In the genomic region with DNA sequence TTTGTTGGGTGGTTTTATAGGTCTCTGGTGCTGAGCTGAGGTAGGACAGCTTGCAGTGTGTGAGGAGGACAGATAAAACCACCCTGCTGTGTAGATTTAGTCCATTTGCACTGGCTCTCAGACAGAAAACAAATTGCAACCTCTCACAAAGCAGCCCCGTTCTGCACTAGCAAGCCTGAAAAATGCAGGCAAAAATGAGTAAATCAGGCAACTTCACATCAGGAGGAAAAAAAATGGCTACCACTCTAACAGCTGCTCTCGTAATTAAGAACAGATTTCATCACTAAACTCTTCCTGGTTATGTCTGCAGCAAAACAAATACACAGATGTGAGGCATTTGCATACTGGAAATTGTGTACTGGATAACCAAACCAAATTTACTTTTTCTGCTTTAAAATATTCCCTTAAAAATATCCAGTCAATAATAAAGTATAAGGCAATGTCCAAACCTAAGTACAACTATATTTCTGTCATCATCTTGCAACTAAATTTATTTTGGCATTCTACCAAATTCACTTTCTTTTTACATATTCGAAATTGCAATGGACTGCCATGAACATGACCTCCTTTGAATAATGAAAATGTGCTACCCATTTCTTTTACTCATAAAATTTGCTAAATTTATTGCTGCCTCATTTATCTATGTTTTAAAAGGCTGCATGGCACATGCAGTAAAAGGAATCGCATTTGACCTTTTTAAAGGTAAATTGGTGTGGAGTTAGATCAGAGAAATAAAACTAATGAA, we compare ENCODE assay signal across 13 cellular contexts.
DNase-seq lines count a peak whose midpoint lies in the region; ATAC-seq, FAIRE-seq and TF ChIP-seq lines count a peak whose summit lies in the region.
"Had no signal": no experiment of that assay in that cellular context is flagged by ENCODE, and none has a peak within 500 bp of the region (broad histone marks: within the 10 kb centered on the region; RNA-seq: fewer than 3 reads in every experiment).

No MANE protein-coding gene starts in this region.

- intact Hi-C loops in IMR-90 (cut with micrococcal nuclease) = no loop called here
- intact Hi-C loops in HepG2 (cut with micrococcal nuclease; ENCODE audit: unreplicated experiment) = no loop called here

- no peak overlapping the region for H3K23ac ChIP-seq in IMR-90 (ENCODE audit: low read depth, low read length)

- H3K18ac ChIP-seq in IMR-90 (ENCODE audit: low read depth, low read length) = peak overlapping the region; percentile 55

- H4K91ac ChIP-seq in IMR-90 (ENCODE audit: insufficient read depth, low read depth, low read length) = peak overlapping the region; percentile 30; the same call in 1 of the 2 replicates

- BruUV-seq in IMR-90 (replicated peaks; lab: Mats Ljungman, UMichigan) (no TSS peak), HepG2 (replicated peaks; lab: Mats Ljungman, UMichigan) (no TSS peak)

- peak overlapping the region; percentile 3; the same call in 1 of the 2 replicates for H2BK20ac ChIP-seq in IMR-90 (ENCODE audit: low read depth, low read length)

- H2BK5ac ChIP-seq in IMR-90 (ENCODE audit: low read depth, low read length, poor library complexity, severe bottlenecking) = peak overlapping the region; percentile 40

- no peaks in the 10 kb centered on the region for H3K9me1 ChIP-seq in IMR-90 (ENCODE audit: insufficient read depth, low read length)

- FAIRE-seq in HepG2 (lab: Jason Lieb, UNC) = no peak

- H3K9ac ChIP-seq in IMR-90 (ENCODE audit: low read depth, low read length) = peak overlapping the region; percentile 57; the same call in 1 of the 2 replicates
- H3K9ac ChIP-seq in HepG2 (ENCODE audit: insufficient read depth, low read depth, low read length) = no peak overlapping the region

- no peak for TF ChIP-seq EP300 in HepG2 (IDR thresholded peaks at IDR 0.05; ENCODE audit: low read depth in 2 of 2, low read length in 2 of 2)
- no peak for TF ChIP-seq EP300 in HepG2 (CRISPR knock-in tag; IDR thresholded peaks at IDR 0.05; ENCODE audit: borderline replicate concordance)

- CTCF ChIA-PET in IMR-90 (lab: Yijun Ruan, JAX) = interaction anchor here (0.8 to 1.0 kb wide), 3 partner anchors 10 to 34 kb away, joined by 3 read pairs; no protein-coding TSS in a partner anchor
- CTCF ChIA-PET in HepG2 (lab: Yijun Ruan, JAX; ENCODE audit: low intra/inter-chr PET ratio, low total read pairs) = no interaction called here

- peaks cover 11% of the 10 kb centered on the region; the same call in 1 of the 2 replicates for H3K36me3 ChIP-seq in IMR-90 (ENCODE audit: control insufficient read depth, insufficient read depth, low read length)
- H3K36me3 ChIP-seq in kidney epithelial cell (ENCODE audit: control insufficient read depth, insufficient read depth, low read length) = no peaks in the 10 kb centered on the region
- no peaks in the 10 kb centered on the region for H3K36me3 ChIP-seq in HepG2 (replicated peaks in 1 of 2; ENCODE audit: control insufficient read depth in 1 of 2, insufficient read depth in 2 of 2, low read length in 2 of 2)
- H3K36me3 ChIP-seq: SJSA1 had no signal

- no peak overlapping the region for H2AFZ ChIP-seq in IMR-90 (replicated peaks; ENCODE audit: low read length, poor library complexity)
- no peak overlapping the region for H2AFZ ChIP-seq in HepG2 (ENCODE audit: low read length)

- peak overlapping the region; percentile 69; the same call in 1 of the 3 replicates for H2BK15ac ChIP-seq in IMR-90 (ENCODE audit: low read depth, low read length)

- dilution Hi-C loops in IMR-90 (cut with HindIII; ENCODE audit: low sequenced_read_pairs, unreplicated experiment) = no loop called here

- POLR2A ChIA-PET in IMR-90 (lab: Charles Lee; ENCODE audit: unreplicated experiment) (interaction anchor here (0.6 kb wide), 1 partner anchor 94 kb away, joined by 3 read pairs; no protein-coding TSS in a partner anchor), HepG2 (lab: Yijun Ruan, JAX) (no interaction called here)

- H4K5ac ChIP-seq in IMR-90 (ENCODE audit: low read depth, low read length) = peak overlapping the region; percentile 77

- H2AK5ac ChIP-seq in IMR-90 (ENCODE audit: low read depth, low read length) = no peak overlapping the region

- peak overlapping the region; percentile 42 for H3K14ac ChIP-seq in IMR-90 (replicated peaks; ENCODE audit: low read depth, low read length)

- H3K4me1 ChIP-seq in IMR-90 (ENCODE audit: control insufficient read depth, insufficient read depth, low read length) (peaks cover 7% of the 10 kb centered on the region), HepG2 (ENCODE audit: insufficient read depth, low read length) (no peaks in the 10 kb centered on the region)
- H3K4me1 ChIP-seq: SJSA1 had no signal

- H3K4me2 ChIP-seq in IMR-90 (ENCODE audit: low read depth, low read length) (peak overlapping the region; percentile 68; the same call in 1 of the 2 replicates), HepG2 (ENCODE audit: low read depth, low read length) (no peak overlapping the region)

- no peaks in the 10 kb centered on the region for H4K20me1 ChIP-seq in IMR-90 (ENCODE audit: insufficient read depth, low read length)
- no peaks in the 10 kb centered on the region for H4K20me1 ChIP-seq in HepG2 (ENCODE audit: insufficient read depth, low read length)

- H3K56ac ChIP-seq in IMR-90 (ENCODE audit: extremely low read depth, insufficient read depth, low read length) = no peak overlapping the region

- TF ChIP-seq RAD21 in IMR-90 (IDR thresholded peaks at IDR 0.05; ENCODE audit: low read length) (no peak), HepG2 (CRISPR knock-in tag; IDR thresholded peaks at IDR 0.05) (no peak)

- H3K79me1 ChIP-seq in IMR-90 (ENCODE audit: low read depth in 1 of 2, low read length in 2 of 2) = 0 out of 4 replicates have a peak, but pooled peaks cover 0 to 2% of the 10 kb centered on the region in 2 experiments

- DNase-seq in AG08396 (ENCODE audit: low spot score) (peak; percentile 20), IMR-90 (peak; percentile 73), cardiac fibroblast (ENCODE audit: low read depth in 2 of 2) (peak; percentile 5 to 41), kidney epithelial cell (ENCODE audit: low read depth) (peak; percentile 47), HepG2 (ENCODE audit: low spot score) (no peak)
- no peak for DNase-seq in stimulated activated naive CD4-positive, alpha-beta T cell treated with Interleukin-2 at 50 U/mL for 16 hours (lab: John Stamatoyannopoulos, UW)
- no peak for DNase-seq in activated CD8-positive, alpha-beta memory T cell treated with anti-CD3 and anti-CD28 coated beads for 24 hours
- DNase-seq: activated CD4-positive, CD25-positive, alpha-beta regulatory T cell; activated T-cell treated with anti-CD3 and anti-CD28 coated beads, Interleukin-2, amount 50 U/mL, for 72 hours; NCI-H524 treated with DMSO at 0.1 percent for 48 hours had no signal

- H3K4me3 ChIP-seq in IMR-90 (ENCODE audit: insufficient read depth, low read depth, low read length) (no peak overlapping the region), cardiac fibroblast (replicated peaks in 1 of 2; ENCODE audit: low read depth in 2 of 2, low read length in 2 of 2) (no peak overlapping the region), kidney epithelial cell (ENCODE audit: low read depth, low read length) (no peak overlapping the region), HepG2 (replicated peaks in 1 of 3; ENCODE audit: insufficient read depth in 1 of 3, low read depth in 2 of 3, low read length in 3 of 3) (no peak overlapping the region)
- H3K4me3 ChIP-seq: SJSA1 had no signal

- in situ Hi-C loops in IMR-90 (cut with MboI; ENCODE audit: low sequenced_read_pairs) (no loop called here), HepG2 (cut with HindIII; ENCODE audit: extremely low pct_ligation_motif_present, low pct_unique_long_range_greater_than_20kb) (no loop called here)

- H2AK9ac ChIP-seq in IMR-90 (replicated peaks; ENCODE audit: low read depth, low read length, poor library complexity) = no peak overlapping the region

- H3K27me3 ChIP-seq in IMR-90 (ENCODE audit: control insufficient read depth, insufficient read depth, low read length) = no peaks in the 10 kb centered on the region
- no peaks in the 10 kb centered on the region for H3K27me3 ChIP-seq in kidney epithelial cell (ENCODE audit: control insufficient read depth, insufficient read depth, low read length)
- H3K27me3 ChIP-seq in HepG2 (ENCODE audit: control insufficient read depth in 1 of 2, insufficient read depth in 2 of 2, low read length in 2 of 2) = peaks cover 0 to 2% of the 10 kb centered on the region in 2 experiments; a peak in 2 of 5 replicates
- H3K27me3 ChIP-seq: SJSA1 had no signal

- peak overlapping the region; percentile 63 for H2BK120ac ChIP-seq in IMR-90 (ENCODE audit: low read depth, low read length)

- no CpG with 5 or more reads among the region's 4 CpGs for WGBS in IMR-90 (ENCODE audit: extremely low coverage in 2 of 2, insufficient read length in 1 of 2), 2 experiments
- WGBS in HepG2 (ENCODE audit: low lambda C conversion rate) = 23% methylated on average over 4 of the region's 4 CpGs

- peak overlapping the region; percentile 75 to 83 for H4K8ac ChIP-seq in IMR-90 (ENCODE audit: low read depth in 2 of 2, low read length in 2 of 2)

- no peak for TF ChIP-seq CTCF in IMR-90 (conservative IDR thresholded peaks at IDR 0.05; ENCODE audit: low read depth, low read length)
- TF ChIP-seq CTCF in cardiac fibroblast (IDR thresholded peaks at IDR 0.05; ENCODE audit: low read depth, low read length) = no peak
- no peak for TF ChIP-seq CTCF in kidney epithelial cell (IDR thresholded peaks at IDR 0.05; ENCODE audit: insufficient read depth, low read length, poor library complexity, severe bottlenecking)
- TF ChIP-seq CTCF in HepG2 (CRISPR knock-in tag; IDR thresholded peaks at IDR 0.05) = no peak

- TF ChIP-seq POLR2A in IMR-90 (IDR thresholded peaks at IDR 0.05; ENCODE audit: low read depth, low read length) (no peak), HepG2 (IDR thresholded peaks at IDR 0.05; ENCODE audit: insufficient read depth in 1 of 2, low read depth in 2 of 2, low read length in 2 of 2) (no peak)

- no peaks in the 10 kb centered on the region for H3K79me2 ChIP-seq in HepG2 (ENCODE audit: insufficient read depth, low read length)

- ATAC-seq in IMR-90 (ENCODE audit: low read depth) (peak; percentile 58), GM18873 (IDR thresholded peaks at IDR 0.05; ENCODE audit: low FRiP score, unreplicated experiment) (no peak), HepG2 (no peak)
- ATAC-seq: activated T-cell treated with anti-CD3 and anti-CD28 coated beads, Interleukin-2, amount 50 U/mL, for 72 hours; esophagus mucosa had no signal

- peak overlapping the region; percentile 95; the same call in 1 of the 2 replicates for H3K27ac ChIP-seq in IMR-90 (ENCODE audit: insufficient read depth, low read length)
- no peak overlapping the region for H3K27ac ChIP-seq in HepG2 (ENCODE audit: extremely low read length, insufficient read depth, low read length)
- H3K27ac ChIP-seq: SJSA1 had no signal

- peak overlapping the region; percentile 35; the same call in 1 of the 2 replicates for H3K4ac ChIP-seq in IMR-90 (ENCODE audit: low read depth, low read length)

- H3K9me3 ChIP-seq in IMR-90 (ENCODE audit: control insufficient read depth, insufficient read depth, low read length) = no peaks in the 10 kb centered on the region
- no peaks in the 10 kb centered on the region for H3K9me3 ChIP-seq in HepG2 (ENCODE audit: low read length)
- H3K9me3 ChIP-seq: SJSA1 had no signal

TF ChIP-seq in IMR-90, 13 proteins besides CTCF, POLR2A, EP300 and RAD21 (continues in another document):
- no peak for TF ChIP-seq FOS (IDR thresholded peaks at IDR 0.05; ENCODE audit: low read depth, low read length)

Comparison
In these comparisons a context has a peak if more than half of its experiments do, and no peak if none do; other contexts are left out.
1. DNase-seq: peak in AG08396 (single experiment), IMR-90 (single experiment), cardiac fibroblast (2 of 2) and kidney epithelial cell (single experiment); none in stimulated activated naive CD4-positive, alpha-beta T cell treated with Interleukin-2 at 50 U/mL for 16 hours (single experiment), HepG2 (single experiment) and activated CD8-positive, alpha-beta memory T cell treated with anti-CD3 and anti-CD28 coated beads for 24 hours (single experiment).